Comparison of ENCODE assay signal across 28 cellular contexts in genomic region chr21:41650526-41651145, GRCh38.
"Had no signal": no experiment of that assay in that cellular context is flagged by ENCODE, and none has a peak within 500 bp of the region (broad histone marks: within the 10 kb centered on the region; RNA-seq: fewer than 3 reads in every experiment).

No MANE protein-coding gene starts in this region.

- H3K4me3 ChIP-seq: breast epithelium, gastrocnemius medialis, left lung, lower lobe of right lung, right atrium auricular region, vagina had no signal

- ATAC-seq: activated naive CD4-positive, alpha-beta T cell treated with anti-CD3 and anti-CD28 coated beads, Interleukin-2, amount 50 U/mL, for 72 hours; activated T-cell treated with anti-CD3 and anti-CD28 coated beads, Interleukin-2, amount 50 U/mL, for 4 hours; activated T-helper 17 cell treated with anti-CD3 and anti-CD28 coated beads, Interleukin-2, amount 50 U/mL, for 72 hours; gastrocnemius medialis; stimulated activated naive CD8-positive, alpha-beta T cell treated with anti-CD3 and anti-CD28 coated beads, Interleukin-15, Interleukin-2, amounts not matched to agents 100 U/mL and 50 U/mL, for 24 hours; T-helper 17 cell; WTC11 had no signal

- H3K9me3 Mint-ChIP-seq: activated CD4-positive, alpha-beta memory T cell treated with anti-CD3 and anti-CD28 coated beads, Interleukin-2, amount 10 ng/mL, durations not matched to agents 7 days and 5 days; activated CD4-positive, alpha-beta T cell treated with anti-CD3 and anti-CD28 coated beads, Interleukin-2, amount 10 ng/mL, durations not matched to agents 7 days and 5 days; activated naive CD4-positive, alpha-beta T cell treated with anti-CD3 and anti-CD28 coated beads, Interleukin-2, amount 50 U/mL, for 72 hours; activated T-cell treated with anti-CD3 and anti-CD28 coated beads, Interleukin-2, amount 50 U/mL, for 4 hours; activated T-helper 17 cell treated with anti-CD3 and anti-CD28 coated beads, Interleukin-2, amount 50 U/mL, for 72 hours; type B pancreatic cell had no signal

- H3K27ac ChIP-seq: gastrocnemius medialis, left lung, parathyroid adenoma, right atrium auricular region, vagina had no signal

- H3K27me3 Mint-ChIP-seq: activated CD4-positive, alpha-beta memory T cell treated with anti-CD3 and anti-CD28 coated beads, Interleukin-2, amount 10 ng/mL, durations not matched to agents 7 days and 5 days; type B pancreatic cell had no signal

- DNase-seq: activated CD4-positive, alpha-beta memory T cell treated with anti-CD3 and anti-CD28 coated beads, Interleukin-2, amount 10 ng/mL, durations not matched to agents 7 days and 5 days; activated CD4-positive, alpha-beta T cell treated with anti-CD3 and anti-CD28 coated beads for 1 hour; activated CD4-positive, alpha-beta T cell treated with anti-CD3 and anti-CD28 coated beads, Interleukin-2, amount 10 ng/mL, durations not matched to agents 7 days and 5 days; activated naive CD4-positive, alpha-beta T cell; activated T-cell treated with anti-CD3 and anti-CD28 coated beads, Interleukin-2, amount 50 U/mL, for 4 hours; effector CD8-positive, alpha-beta T cell; gastrocnemius medialis; glutamatergic neuron; left lung; lower lobe of right lung; mesenchymal stem cell; stimulated activated CD4-positive, alpha-beta T cell treated with anti-CD3 and anti-CD28 coated beads, Interleukin-2, amount 100 ng/mL, for 48 hours; stimulated activated naive CD8-positive, alpha-beta T cell treated with anti-CD3 and anti-CD28 coated beads, Interleukin-15, Interleukin-2, amounts not matched to agents 100 U/mL and 50 U/mL, for 24 hours; T-helper 17 cell; T1000 had no signal

- H3K27me3 ChIP-seq: breast epithelium, left lung, right atrium auricular region, vagina had no signal

- H3K36me3 ChIP-seq: breast epithelium, gastrocnemius medialis, left lung, lower lobe of right lung, right atrium auricular region, thoracic aorta, vagina had no signal

- H3K9me3 ChIP-seq: breast epithelium, gastrocnemius medialis, left lung, lower lobe of right lung, right atrium auricular region, thoracic aorta, vagina had no signal

- H3K36me3 Mint-ChIP-seq: activated naive CD4-positive, alpha-beta T cell treated with anti-CD3 and anti-CD28 coated beads, Interleukin-2, amount 50 U/mL, for 72 hours; type B pancreatic cell had no signal

- FAIRE-seq: colon, endometrium, islet of Langerhans had no signal

- H3K4me1 Mint-ChIP-seq: activated CD4-positive, alpha-beta memory T cell treated with anti-CD3 and anti-CD28 coated beads, Interleukin-2, amount 10 ng/mL, durations not matched to agents 7 days and 5 days; activated CD4-positive, alpha-beta T cell treated with anti-CD3 and anti-CD28 coated beads, Interleukin-2, amount 10 ng/mL, durations not matched to agents 7 days and 5 days; activated T-helper 17 cell treated with anti-CD3 and anti-CD28 coated beads, Interleukin-2, amount 50 U/mL, for 72 hours; T-helper 17 cell; WTC11 had no signal

- H3K4me3 Mint-ChIP-seq: activated CD4-positive, alpha-beta memory T cell treated with anti-CD3 and anti-CD28 coated beads, Interleukin-2, amount 10 ng/mL, durations not matched to agents 7 days and 5 days; activated CD4-positive, alpha-beta T cell treated with anti-CD3 and anti-CD28 coated beads, Interleukin-2, amount 10 ng/mL, durations not matched to agents 7 days and 5 days; activated T-cell treated with anti-CD3 and anti-CD28 coated beads, Interleukin-2, amount 50 U/mL, for 4 hours; activated T-helper 17 cell treated with anti-CD3 and anti-CD28 coated beads, Interleukin-2, amount 50 U/mL, for 72 hours; nephron; T-helper 17 cell; type B pancreatic cell; WTC11 had no signal

- H3K27ac Mint-ChIP-seq: activated CD4-positive, alpha-beta memory T cell treated with anti-CD3 and anti-CD28 coated beads, Interleukin-2, amount 10 ng/mL, durations not matched to agents 7 days and 5 days; activated CD4-positive, alpha-beta T cell treated with anti-CD3 and anti-CD28 coated beads, Interleukin-2, amount 10 ng/mL, durations not matched to agents 7 days and 5 days; activated naive CD4-positive, alpha-beta T cell treated with anti-CD3 and anti-CD28 coated beads, Interleukin-2, amount 50 U/mL, for 72 hours; activated T-helper 17 cell treated with anti-CD3 and anti-CD28 coated beads, Interleukin-2, amount 50 U/mL, for 72 hours; nephron; T-helper 17 cell; type B pancreatic cell; WTC11 had no signal
